ENCODE assay signal across 8 cellular contexts in the genomic region with DNA sequence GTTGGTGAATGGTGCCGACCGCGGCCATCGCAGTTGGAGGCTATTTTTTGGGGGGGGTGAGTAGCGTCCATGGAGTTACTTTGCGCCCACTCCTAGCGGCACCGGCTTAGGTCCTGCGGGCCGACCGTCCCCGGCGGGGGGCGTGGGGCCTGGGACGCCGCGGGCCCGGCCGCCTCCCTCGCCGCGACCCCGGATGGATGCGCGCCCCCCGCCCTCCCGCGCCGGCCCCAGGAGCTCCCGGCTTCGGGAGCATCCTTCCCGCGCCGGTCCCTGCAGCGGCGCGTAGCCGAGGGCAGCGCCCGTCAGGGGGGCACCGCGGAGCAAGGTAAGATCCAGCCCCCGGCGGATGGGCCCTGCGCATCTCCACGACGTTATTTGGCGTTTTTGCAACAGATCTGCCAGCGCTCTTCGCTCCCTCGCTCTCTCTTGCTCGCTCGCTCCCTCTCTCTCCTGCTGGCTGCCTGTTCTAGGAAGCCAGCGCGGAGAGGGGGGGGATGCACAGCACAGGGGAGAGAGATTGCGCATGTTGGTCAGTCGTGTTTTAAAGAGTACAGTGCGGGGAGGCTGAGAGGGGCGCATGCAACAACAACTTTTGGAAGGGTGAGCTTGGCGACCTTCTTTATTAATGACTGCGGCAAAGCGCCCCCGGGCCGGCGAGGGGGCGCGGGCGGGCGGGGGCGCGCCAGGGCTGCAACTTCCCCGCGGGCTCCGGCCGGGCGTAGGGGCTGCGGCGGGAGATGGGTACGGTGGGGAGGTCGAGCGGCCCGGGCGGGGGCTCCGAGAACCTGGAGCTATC. TPM values are rescaled to one million over a fixed set of nuclear protein-coding genes. Genes with fewer than 3 reads are reported as not detected.
DNase-seq lines count a peak whose midpoint lies in the region; ATAC-seq and TF ChIP-seq lines count a peak whose summit lies in the region.

No MANE protein-coding gene starts in this region.

- peak overlapping the region; percentile 85 for H3K18ac ChIP-seq in trophoblast cell (ENCODE audit: low read length)

- H3K9me3 ChIP-seq in heart right ventricle (no peaks in the 10 kb centered on the region), trophoblast cell (ENCODE audit: insufficient read depth, low read depth, low read length) (no peaks in the 10 kb centered on the region), uterus (no peaks in the 10 kb centered on the region)

- peak overlapping the region; percentile 80 for H3K14ac ChIP-seq in trophoblast cell (ENCODE audit: low read length)

- H3K9ac ChIP-seq in trophoblast cell (ENCODE audit: low read length) = peak overlapping the region; percentile 42

- peak overlapping the region; percentile 70 for H3K4ac ChIP-seq in trophoblast cell (ENCODE audit: low read depth, low read length)

- peak overlapping the region; percentile 82 for H2BK120ac ChIP-seq in trophoblast cell (ENCODE audit: insufficient read depth, low read length, poor library complexity)

- H2BK12ac ChIP-seq in trophoblast cell (ENCODE audit: low read length) = no peak overlapping the region

- H3K4me1 ChIP-seq in heart right ventricle (peaks cover 19 to 51% (median 38%) of the 10 kb centered on the region in 9 donors), trophoblast cell (ENCODE audit: control insufficient read depth in 1 of 2, insufficient read depth in 2 of 2, low read length in 2 of 2) (peaks cover 5% of the 10 kb centered on the region in 2 experiments), uterus (peaks cover 0 to 4% of the 10 kb centered on the region in 2 donors)

- H2AK5ac ChIP-seq in trophoblast cell (ENCODE audit: low read length) = no peak overlapping the region

- H3K23ac ChIP-seq in trophoblast cell (ENCODE audit: low read length) = no peak overlapping the region

- ATAC-seq in GM19455 (IDR thresholded peaks at IDR 0.05; ENCODE audit: unreplicated experiment) (peak; percentile 21), heart right ventricle (peak in 5 of 8 donors; percentile 10 to 35 (median 15))

- intact Hi-C loops in heart right ventricle (cut with DNase I) (loop anchor here (1.0 to 10.0 kb wide), 17 partner anchors 27 to 156 kb away; partner anchors contain the start of genes UBE2B (in 6 of the 10) and CDKN2AIPNL (in 5 of the 10)), uterus (cut with DNase I; ENCODE audit: low total_unique reads) (loop anchor here (2.0 to 5.0 kb wide), 2 partner anchors 59 to 114 kb away; partner anchors contain the start of gene CDKN2AIPNL)

- peak overlapping the region; percentile 43 for H2BK5ac ChIP-seq in trophoblast cell (ENCODE audit: low read depth, low read length, poor library complexity)

- peaks cover 29% of the 10 kb centered on the region for H3K79me1 ChIP-seq in trophoblast cell (ENCODE audit: low read length)

- 0 to 1% methylated on average over 69 to 84 of the region's 84 CpGs for WGBS in heart right ventricle, 2 donors
- whole genome bisulfite sequencing in trophoblast cell (ENCODE audit: extremely low coverage, insufficient coverage, insufficient read length) = no CpG with 5 or more reads among the region's 84 CpGs

- H4K91ac ChIP-seq in trophoblast cell (ENCODE audit: low read depth, low read length) = peak overlapping the region; percentile 84

- H3K27me3 ChIP-seq in heart right ventricle (no peaks in the 10 kb centered on the region), trophoblast cell (ENCODE audit: insufficient read depth, low read length) (no peaks in the 10 kb centered on the region), uterus (no peaks in the 10 kb centered on the region)

- H3K4me2 ChIP-seq in trophoblast cell (ENCODE audit: low read length) = peak overlapping the region; percentile 99

- peak; percentile 55 to 76 for DNase-seq in AML-193 (lab: John Stamatoyannopoulos, UW)
- DNase-seq in M059J (ENCODE audit: low read depth) = peak; percentile 82
- peak; percentile 90 for DNase-seq in SW480 (ENCODE audit: low spot score)
- DNase-seq in amygdala (lab: John Stamatoyannopoulos, UW) = peak in 52 of 56 donors; percentile 11 to 80 (median 51)
- DNase-seq in heart right ventricle = peak; percentile 73 to 82
- DNase-seq in trophoblast cell = peak; percentile 77 to 82
- peak; percentile 79 to 83 for DNase-seq in uterus

- H3K27ac ChIP-seq in heart right ventricle (peak overlapping the region; percentile 96 to 100 (median 98)), trophoblast cell (ENCODE audit: low read depth, low read length) (peak overlapping the region; percentile 91), uterus (peak overlapping the region; percentile 93 to 97)

- TF ChIP-seq CTCF in heart right ventricle (IDR thresholded peaks at IDR 0.05) (peak in 2 of 9 donors; percentile 13 to 18), uterus (IDR thresholded peaks at IDR 0.05) (no peak)

- H3K79me2 ChIP-seq in trophoblast cell (ENCODE audit: control insufficient read depth, insufficient read depth, low read length, poor library complexity) = peaks cover 15% of the 10 kb centered on the region

- H3K36me3 ChIP-seq in heart right ventricle (no peaks in the 10 kb centered on the region), trophoblast cell (ENCODE audit: control insufficient read depth in 1 of 2, insufficient read depth in 2 of 2, low read length in 2 of 2) (no peaks in the 10 kb centered on the region), uterus (no peaks in the 10 kb centered on the region)

- TF ChIP-seq POLR2A in uterus (IDR thresholded peaks at IDR 0.05) = peak in 1 of 2 donors; percentile 54

- H4K8ac ChIP-seq in trophoblast cell (ENCODE audit: low read depth, low read length) = peak overlapping the region; percentile 81

- peak overlapping the region; percentile 85 for H4K12ac ChIP-seq in trophoblast cell (ENCODE audit: low read depth, low read length)

- H2AFZ ChIP-seq in trophoblast cell (ENCODE audit: insufficient read depth, low read length, poor library complexity) = peak overlapping the region; percentile 88

- H3K4me3 ChIP-seq in heart right ventricle (peak overlapping the region; percentile 66 to 99 (median 90)), trophoblast cell (ENCODE audit: low read depth, low read length) (peak overlapping the region; percentile 73), uterus (peak overlapping the region; percentile 62 to 80)

RNA-seq across cellular contexts. Expression of gene JADE2, which starts 0.4 kb away (rescaled TPM):
- 19.8 and 34.4 TPM in 2 replicates for total RNA-seq in M059J (2014; rRNA removed; shearing (Covaris generic))
- total RNA-seq in heart right ventricle (10 to 100 TPM; 17.9 to 38.5 (median 25.2) TPM), uterus (10 to 100 TPM; 15.8 to 95.8 (median 16.7) TPM)
- 1 to 10 TPM; 5.4 to 7.9 TPM for polyA plus RNA-seq in heart right ventricle
- 3.8 TPM in 2 replicates for polyA plus RNA-seq in trophoblast cell (2013)

Comparison
In these comparisons a context has a peak if more than half of its experiments do, and no peak if none do; other contexts are left out.
1. Peak in every context shown above with its lines: DNase-seq, ATAC-seq, H3K4me3 ChIP-seq and H3K27ac ChIP-seq.